9 cellular contexts compared by ENCODE assay signal in genomic region chr20:63567382-63568169, GRCh38. TPM values are rescaled to one million over a fixed set of nuclear protein-coding genes. Genes with fewer than 3 reads are reported as not detected.
DNase-seq lines count a peak whose midpoint lies in the region; ATAC-seq and FAIRE-seq lines count a peak whose summit lies in the region.
"Had no signal": no experiment of that assay in that cellular context is flagged by ENCODE, and none has a peak within 500 bp of the region (broad histone marks: within the 10 kb centered on the region; RNA-seq: fewer than 3 reads in every experiment).

No MANE protein-coding gene starts in this region.

- no peaks in the 10 kb centered on the region for H3K36me3 Mint-ChIP-seq in activated CD4-positive, alpha-beta T cell treated with anti-CD3 and anti-CD28 coated beads for 36 hours (ENCODE audit: low read depth)
- peaks cover 0 to 10% (median 0%) of the 10 kb centered on the region in 3 donors for H3K36me3 Mint-ChIP-seq in immature natural killer cell

- peak; percentile 76 for DNase-seq in activated CD4-positive, alpha-beta T cell treated with anti-CD3 and anti-CD28 coated beads for 36 hours
- DNase-seq in immature natural killer cell (peak; percentile 86 to 89 (median 88)), urothelium cell line (ENCODE audit: low spot score) (no peak), NCI-H1105 treated with DMSO at 0.1 percent for 48 hours (lab: John Stamatoyannopoulos, UW) (no peak), NCI-H748 treated with DMSO at 0.1 percent for 48 hours (lab: John Stamatoyannopoulos, UW) (no peak)
- no peak for DNase-seq in NK-92 treated with Interleukin-12 subunit alpha and Interleukin-12 subunit beta, amount 100 ng/mL, for 24 hours (lab: John Stamatoyannopoulos, UW)
- DNase-seq: IMR-90 had no signal

- ATAC-seq in GM19035 (IDR thresholded peaks at IDR 0.05; ENCODE audit: unreplicated experiment) (peak; percentile 64), HG03175 (IDR thresholded peaks at IDR 0.05; ENCODE audit: unreplicated experiment) (peak; percentile 45)
- ATAC-seq in activated CD4-positive, alpha-beta T cell treated with anti-CD3 and anti-CD28 coated beads for 36 hours, result peak; percentile 82

- intact Hi-C loops in activated CD4-positive, alpha-beta T cell treated with anti-CD3 and anti-CD28 coated beads for 36 hours (cut with DNase I, micrococcal nuclease), result no loop called here

- POLR2A ChIA-PET in activated CD4-positive, alpha-beta T cell treated with anti-CD3 and anti-CD28 coated beads for 36 hours (lab: Charles Lee), result interaction anchor here (0.6 to 0.7 kb wide), 2 partner anchors 295 to 481 kb away, joined by 3 read pairs; partner anchors contain the start of gene ARFGAP1

- peak; percentile 27 for FAIRE-seq in urothelium cell line (lab: Jason Lieb, UNC)

- peaks cover 22% of the 10 kb centered on the region for H3K4me1 Mint-ChIP-seq in activated CD4-positive, alpha-beta T cell treated with anti-CD3 and anti-CD28 coated beads for 36 hours
- peaks cover 22 to 26% of the 10 kb centered on the region in 2 donors for H3K4me1 Mint-ChIP-seq in immature natural killer cell

- H3K27ac Mint-ChIP-seq in activated CD4-positive, alpha-beta T cell treated with anti-CD3 and anti-CD28 coated beads for 36 hours, result no peak overlapping the region
- H3K27ac Mint-ChIP-seq in immature natural killer cell, result peak overlapping the region; percentile 86 to 94 (median 92)

- peak overlapping the region; percentile 1 for H3K4me3 Mint-ChIP-seq in activated CD4-positive, alpha-beta T cell treated with anti-CD3 and anti-CD28 coated beads for 36 hours
- H3K4me3 Mint-ChIP-seq in immature natural killer cell, result peak overlapping the region; percentile 75 to 86 (median 84)

- H3K9me3 Mint-ChIP-seq in activated CD4-positive, alpha-beta T cell treated with anti-CD3 and anti-CD28 coated beads for 36 hours (ENCODE audit: low read depth), result no peaks in the 10 kb centered on the region
- H3K9me3 Mint-ChIP-seq in immature natural killer cell, result no peaks in the 10 kb centered on the region

- CTCF ChIA-PET in activated CD4-positive, alpha-beta T cell treated with anti-CD3 and anti-CD28 coated beads for 36 hours (lab: Charles Lee), result interaction anchor here (1.0 to 1.5 kb wide), 3 partner anchors 12 to 72 kb away, joined by 4 to 6 read pairs (median 4); no protein-coding TSS in a partner anchor

- no peaks in the 10 kb centered on the region for H3K27me3 Mint-ChIP-seq in activated CD4-positive, alpha-beta T cell treated with anti-CD3 and anti-CD28 coated beads for 36 hours
- H3K27me3 Mint-ChIP-seq in immature natural killer cell (ENCODE audit: low read depth in 3 of 3), result peaks cover 15 to 21% (median 18%) of the 10 kb centered on the region in 3 donors

RNA-seq across cellular contexts. Expression of gene HELZ2, which starts 6.5 kb away (rescaled TPM):
- 10 to 100 TPM; 16.1 to 18.7 TPM for total RNA-seq in activated CD4-positive, alpha-beta T cell treated with anti-CD3 and anti-CD28 coated beads for 36 hours
- 10 to 100 TPM in 1 of 3 donors, 1 to 10 TPM in 2; 2.4 to 11.3 (median 3.7) TPM for polyA plus RNA-seq in immature natural killer cell

RNA-seq across cellular contexts. Expression of gene FNDC11, which starts 13.6 kb away (rescaled TPM):
- total RNA-seq in activated CD4-positive, alpha-beta T cell treated with anti-CD3 and anti-CD28 coated beads for 36 hours, result under 1 TPM; 0.18 to 0.27 TPM
- not detected for polyA plus RNA-seq in immature natural killer cell

RNA-seq across cellular contexts. Expression of gene SRMS, which starts 20.0 kb away (rescaled TPM):
- not detected for total RNA-seq in activated CD4-positive, alpha-beta T cell treated with anti-CD3 and anti-CD28 coated beads for 36 hours
- not detected for polyA plus RNA-seq in immature natural killer cell
- total RNA-seq: IMR-90 had no signal
- polyA plus RNA-seq: IMR-90 had no signal

RNA-seq across cellular contexts. Expression of gene PTK6, which starts 30.4 kb away (rescaled TPM):
- total RNA-seq in activated CD4-positive, alpha-beta T cell treated with anti-CD3 and anti-CD28 coated beads for 36 hours, result under 1 TPM; 0.25 to 0.48 TPM
- under 1 TPM in 1 of 3 donors, not detected in 2; 0.37 TPM for polyA plus RNA-seq in immature natural killer cell
- total RNA-seq: IMR-90 had no signal
- polyA plus RNA-seq: IMR-90 had no signal

RNA-seq across cellular contexts. Expression of gene PPDPF, which starts 47.0 kb away (rescaled TPM):
- 100 to 1,000 TPM; 119 to 133 TPM for total RNA-seq in activated CD4-positive, alpha-beta T cell treated with anti-CD3 and anti-CD28 coated beads for 36 hours
- polyA plus RNA-seq in immature natural killer cell, result 10 to 100 TPM; 14.9 to 84.3 (median 41.9) TPM

Comparison
In these comparisons a context has a peak if more than half of its experiments do, and no peak if none do; other contexts are left out.
1. DNase-seq: peak in activated CD4-positive, alpha-beta T cell treated with anti-CD3 and anti-CD28 coated beads for 36 hours (single experiment) and immature natural killer cell (3 of 3); none in urothelium cell line (single experiment), NK-92 treated with Interleukin-12 subunit alpha and Interleukin-12 subunit beta, amount 100 ng/mL, for 24 hours (single experiment), NCI-H1105 treated with DMSO at 0.1 percent for 48 hours (single experiment) and NCI-H748 treated with DMSO at 0.1 percent for 48 hours (single experiment).
2. Peak in every context shown above with its lines, with median percentiles within 50 percentile points of each other: ATAC-seq.